ENCODE assay signal across 9 cellular contexts in genomic region chr7:150755473-150756099, GRCh38. TPM values are rescaled to one million over a fixed set of nuclear protein-coding genes. Genes with fewer than 3 reads are reported as not detected.
A peak's percentile ranks its signal among the peaks of the same experiment; 100 is the strongest.
DNase-seq lines count a peak whose midpoint lies in the region; ATAC-seq and TF ChIP-seq lines count a peak whose summit lies in the region.
"Had no signal": no experiment of that assay in that cellular context is flagged by ENCODE, and none has a peak within 500 bp of the region (broad histone marks: within the 10 kb centered on the region; RNA-seq: fewer than 3 reads in every experiment).

No MANE protein-coding gene starts in this region.

- DNase-seq in GM06990 (ENCODE audit: extremely low read depth, insufficient read length) = peak; percentile 54
- peak; percentile 71 for DNase-seq in KBM-7
- DNase-seq in gastrocnemius medialis = no peak
- no peak for DNase-seq in HAP-1 (ENCODE audit: low spot score in 2 of 2)
- no peak for DNase-seq in LoVo (ENCODE audit: low spot score)
- no peak for DNase-seq in HEK293T (ENCODE audit: extremely low spot score)

- H3K9me3 ChIP-seq in gastrocnemius medialis (no peaks in the 10 kb centered on the region), HAP-1 (no peaks in the 10 kb centered on the region)
- H3K9me3 ChIP-seq: thoracic aorta had no signal

- TF ChIP-seq CTCF in GM06990 (IDR thresholded peaks at IDR 0.05; ENCODE audit: insufficient read depth, low read length, poor library complexity, severe bottlenecking) (no peak), gastrocnemius medialis (IDR thresholded peaks at IDR 0.05 in 4 of 5, conservative IDR thresholded peaks at IDR 0.05 in 1 of 5) (no peak)

- H3K27ac ChIP-seq in gastrocnemius medialis = peak overlapping the region; percentile 3 to 67 (median 45)
- H3K27ac ChIP-seq: thoracic aorta had no signal

- H3K9me3 Mint-ChIP-seq in activated T-helper 17 cell treated with anti-CD3 and anti-CD28 coated beads, Interleukin-2, amount 50 U/mL, for 72 hours = no peaks in the 10 kb centered on the region

- CTCF ChIA-PET in HEK293T (lab: Yijun Ruan, JAX) = interaction anchor here (0.7 kb wide), 1 partner anchor 10 kb away, joined by 3 read pairs; no protein-coding TSS in a partner anchor

- ATAC-seq in activated T-helper 17 cell treated with anti-CD3 and anti-CD28 coated beads, Interleukin-2, amount 50 U/mL, for 72 hours (replicated peaks) = peak; percentile 74
- ATAC-seq in gastrocnemius medialis (peak in 1 of 2 donors; percentile 50), HG03521 (IDR thresholded peaks at IDR 0.05; ENCODE audit: unreplicated experiment) (no peak)

- H3K27ac Mint-ChIP-seq in activated T-helper 17 cell treated with anti-CD3 and anti-CD28 coated beads, Interleukin-2, amount 50 U/mL, for 72 hours = peak overlapping the region; percentile 96

- H3K36me3 Mint-ChIP-seq in activated T-helper 17 cell treated with anti-CD3 and anti-CD28 coated beads, Interleukin-2, amount 50 U/mL, for 72 hours (ENCODE audit: low read depth) = peaks cover 9% of the 10 kb centered on the region

- intact Hi-C loops in gastrocnemius medialis (cut with DNase I; ENCODE audit: low total_unique reads) = loop anchor here (5.0 kb wide), 1 partner anchor 308 kb away; no protein-coding TSS in a partner anchor

- H3K4me1 ChIP-seq in gastrocnemius medialis = no peaks in the 10 kb centered on the region
- H3K4me1 ChIP-seq in HAP-1 = no peaks in the 10 kb centered on the region

- peaks cover 38% of the 10 kb centered on the region for H3K4me1 Mint-ChIP-seq in activated T-helper 17 cell treated with anti-CD3 and anti-CD28 coated beads, Interleukin-2, amount 50 U/mL, for 72 hours

- in situ Hi-C loops in KBM-7 (cut with MboI; ENCODE audit: low pct_unique_long_range_greater_than_20kb, low sequenced_read_pairs) = no loop called here
- in situ Hi-C loops in gastrocnemius medialis (cut with MboI; ENCODE audit: low sequenced_read_pairs in 4 of 4) = loop anchor here in 2 of 4 donors (10.0 kb wide), 1 partner anchor 311 kb away; no protein-coding TSS in a partner anchor
- in situ Hi-C loops in HAP-1 (cut with MboI; ENCODE audit: low sequenced_read_pairs) = no loop called here

- no peaks in the 10 kb centered on the region for H3K36me3 ChIP-seq in GM06990 (ENCODE audit: control insufficient read depth, insufficient read depth, low read length)
- no peaks in the 10 kb centered on the region for H3K36me3 ChIP-seq in gastrocnemius medialis
- no peaks in the 10 kb centered on the region for H3K36me3 ChIP-seq in HAP-1 (replicated peaks)
- H3K36me3 ChIP-seq: thoracic aorta had no signal

- H3K27me3 Mint-ChIP-seq in activated T-helper 17 cell treated with anti-CD3 and anti-CD28 coated beads, Interleukin-2, amount 50 U/mL, for 72 hours = no peaks in the 10 kb centered on the region

- H3K27me3 ChIP-seq in GM06990 (replicated peaks; ENCODE audit: control insufficient read depth, insufficient read depth, low read length) = no peaks in the 10 kb centered on the region
- H3K27me3 ChIP-seq in gastrocnemius medialis = no peaks in the 10 kb centered on the region
- no peaks in the 10 kb centered on the region for H3K27me3 ChIP-seq in HAP-1 (ENCODE audit: low read depth)

- H3K4me3 ChIP-seq in GM06990 (replicated peaks; ENCODE audit: low read depth, low read length) (no peak overlapping the region), gastrocnemius medialis (no peak overlapping the region), HAP-1 (no peak overlapping the region)
- H3K4me3 ChIP-seq: thoracic aorta had no signal

- TF ChIP-seq POLR2A in gastrocnemius medialis (IDR thresholded peaks at IDR 0.05) = no peak

- H3K4me3 Mint-ChIP-seq in activated T-helper 17 cell treated with anti-CD3 and anti-CD28 coated beads, Interleukin-2, amount 50 U/mL, for 72 hours = peak overlapping the region; percentile 78

- POLR2A ChIA-PET in HEK293T (lab: Yijun Ruan, JAX) = no interaction called here

TF ChIP-seq in HEK293T, 16 proteins besides CTCF, POLR2A, EP300 and RAD21:
- TF ChIP-seq TARDBP (IDR thresholded peaks at IDR 0.05) (no peak), LEF1 (IDR thresholded peaks at IDR 0.05; ENCODE audit: borderline replicate concordance) (no peak), ARNT (IDR thresholded peaks at IDR 0.05) (no peak), FOXM1 (IDR thresholded peaks at IDR 0.05; ENCODE audit: borderline replicate concordance) (no peak), SP1 (IDR thresholded peaks at IDR 0.05) (no peak), FOXK2 (IDR thresholded peaks at IDR 0.05) (no peak), L3MBTL2 (conservative IDR thresholded peaks at IDR 0.05) (no peak), SUZ12 (IDR thresholded peaks at IDR 0.05) (no peak), CTBP1 (IDR thresholded peaks at IDR 0.05; ENCODE audit: borderline replicate concordance) (no peak), PKNOX1 (IDR thresholded peaks at IDR 0.05) (no peak), NFRKB (IDR thresholded peaks at IDR 0.05) (no peak), ELF4 (IDR thresholded peaks at IDR 0.05) (no peak), BHLHE40 (IDR thresholded peaks at IDR 0.05; ENCODE audit: borderline replicate concordance) (no peak), HDGF (IDR thresholded peaks at IDR 0.05; ENCODE audit: borderline replicate concordance) (no peak), FOXA1 (IDR thresholded peaks at IDR 0.05) (no peak), ZNF384 (IDR thresholded peaks at IDR 0.05) (no peak)

RNA-seq across cellular contexts. Expression of gene GIMAP5, which starts 18.4 kb away (rescaled TPM):
- 100 to 1,000 TPM; 106 to 142 TPM for total RNA-seq in activated T-helper 17 cell treated with anti-CD3 and anti-CD28 coated beads, Interleukin-2, amount 50 U/mL, for 72 hours
- 10 to 100 TPM; 13.5 to 29.4 (median 15.6) TPM for total RNA-seq in gastrocnemius medialis

RNA-seq across cellular contexts. Expression of gene GIMAP1, which starts 39.2 kb away (rescaled TPM):
- total RNA-seq in activated T-helper 17 cell treated with anti-CD3 and anti-CD28 coated beads, Interleukin-2, amount 50 U/mL, for 72 hours = 1 to 10 TPM; 5.1 to 5.6 TPM
- total RNA-seq in gastrocnemius medialis = 1 to 10 TPM; 4.1 to 7.8 (median 4.9) TPM

RNA-seq across cellular contexts. Expression of gene TMEM176B, which starts 44.6 kb away (rescaled TPM):
- not detected for total RNA-seq in activated T-helper 17 cell treated with anti-CD3 and anti-CD28 coated beads, Interleukin-2, amount 50 U/mL, for 72 hours
- total RNA-seq in gastrocnemius medialis = 1 to 10 TPM; 5.8 to 9.6 (median 7.6) TPM

RNA-seq across cellular contexts. Expression of gene TMEM176A, which starts 45.0 kb away (rescaled TPM):
- under 1 TPM in 1 of 2 donors, not detected in 1; 0.45 TPM for total RNA-seq in activated T-helper 17 cell treated with anti-CD3 and anti-CD28 coated beads, Interleukin-2, amount 50 U/mL, for 72 hours
- 10 to 100 TPM in 1 of 4 donors, 1 to 10 TPM in 3; 5.2 to 12.9 (median 8.9) TPM for total RNA-seq in gastrocnemius medialis

Comparison
In these comparisons a context has a peak if more than half of its experiments do, and no peak if none do; other contexts are left out.
1. DNase-seq: peak in GM06990 (single experiment) and KBM-7 (single experiment); none in gastrocnemius medialis (0 of 2), HAP-1 (0 of 2), LoVo (single experiment) and HEK293T (single experiment).
2. RNA of gene TMEM176B, which starts 44.6 kb away (total RNA-seq): 5.8 to 9.6 TPM in gastrocnemius medialis; not detected in activated T-helper 17 cell treated with anti-CD3 and anti-CD28 coated beads, Interleukin-2, amount 50 U/mL, for 72 hours; every median in the first group is over 4 times any median in the second.